Comparison of ENCODE assay signal across 11 cellular contexts in genomic region chr7:142798451-142799438, GRCh38. TPM values are rescaled to one million over a fixed set of nuclear protein-coding genes. Genes with fewer than 3 reads are reported as not detected.
DNase-seq lines count a peak whose midpoint lies in the region; ATAC-seq, FAIRE-seq and TF ChIP-seq lines count a peak whose summit lies in the region.
"Had no signal": no experiment of that assay in that cellular context is flagged by ENCODE, and none has a peak within 500 bp of the region (broad histone marks: within the 10 kb centered on the region; RNA-seq: fewer than 3 reads in every experiment).

No MANE protein-coding gene starts in this region.

- no peak; the same call in 1 of the 2 replicates for TF ChIP-seq POLR2A in GM12892 (IDR thresholded peaks at IDR 0.05; ENCODE audit: low read depth, low read length)

- H3K27me3 Mint-ChIP-seq in T-helper 17 cell (no peaks in the 10 kb centered on the region), type B pancreatic cell (peaks cover 89% of the 10 kb centered on the region)

- H3K9me3 ChIP-seq in T-helper 17 cell (ENCODE audit: control insufficient read depth, low read length, poor library complexity, severe bottlenecking) = no peaks in the 10 kb centered on the region
- no peaks in the 10 kb centered on the region for H3K9me3 ChIP-seq in effector memory CD4-positive, alpha-beta T cell (ENCODE audit: control insufficient read depth, low read length)
- H3K9me3 ChIP-seq in skeletal muscle tissue (ENCODE audit: control insufficient read depth in 3 of 3, low read length in 3 of 3) = no peaks in the 10 kb centered on the region
- H3K9me3 ChIP-seq in Karpas-422 (ENCODE audit: low read length) = no peaks in the 10 kb centered on the region

- peaks cover 43% of the 10 kb centered on the region for H3K36me3 ChIP-seq in effector memory CD4-positive, alpha-beta T cell (ENCODE audit: control insufficient read depth, insufficient read depth, low read length)
- H3K36me3 ChIP-seq in skeletal muscle tissue (ENCODE audit: control insufficient read depth in 3 of 3, insufficient read depth in 3 of 3, low read length in 3 of 3) (no peaks in the 10 kb centered on the region), Karpas-422 (ENCODE audit: insufficient read depth, low read length) (no peaks in the 10 kb centered on the region)

- peak overlapping the region; percentile 100 for H3K27ac Mint-ChIP-seq in T-helper 17 cell
- no peak overlapping the region for H3K27ac Mint-ChIP-seq in type B pancreatic cell

- H3K9ac ChIP-seq in skeletal muscle tissue (ENCODE audit: low read depth in 1 of 3, low read length in 3 of 3) (peak overlapping the region in 1 of 3 donors; percentile 57), Karpas-422 (ENCODE audit: low read length) (no peak overlapping the region)

- H3K9me2 ChIP-seq in Karpas-422 (replicated peaks; ENCODE audit: insufficient read depth, low read length) = no peaks in the 10 kb centered on the region

- no peak for TF ChIP-seq CTCF in type B pancreatic cell (conservative IDR thresholded peaks at IDR 0.05)

- H2AFZ ChIP-seq in Karpas-422 (ENCODE audit: low read length) = no peak overlapping the region

- H3K4me3 ChIP-seq in effector memory CD4-positive, alpha-beta T cell (ENCODE audit: insufficient read depth, low read depth, low read length, poor library complexity, severe bottlenecking) = peak overlapping the region; percentile 90
- H3K4me3 ChIP-seq in skeletal muscle tissue (ENCODE audit: low read length in 3 of 3) = no peak overlapping the region
- H3K4me3 ChIP-seq in Karpas-422 (ENCODE audit: low read length) = no peak overlapping the region

- H3K27me3 ChIP-seq in effector memory CD4-positive, alpha-beta T cell (replicated peaks; ENCODE audit: control insufficient read depth, insufficient read depth, low read length, poor library complexity, severe bottlenecking) = no peaks in the 10 kb centered on the region
- H3K27me3 ChIP-seq in skeletal muscle tissue (ENCODE audit: control insufficient read depth in 3 of 3, insufficient read depth in 3 of 3, low read length in 3 of 3) = peaks cover 38 to 50% (median 49%) of the 10 kb centered on the region in 3 donors
- H3K27me3 ChIP-seq in Karpas-422 (ENCODE audit: low read length) = no peaks in the 10 kb centered on the region

- H4K20me1 ChIP-seq in Karpas-422 (ENCODE audit: insufficient read depth, low read depth, low read length) = no peaks in the 10 kb centered on the region

- H3K4me1 Mint-ChIP-seq in T-helper 17 cell (peaks cover 71% of the 10 kb centered on the region), type B pancreatic cell (ENCODE audit: unreplicated experiment) (peaks cover 12% of the 10 kb centered on the region)

- H3K36me3 Mint-ChIP-seq in T-helper 17 cell (ENCODE audit: low read depth) (peaks cover 35% of the 10 kb centered on the region), type B pancreatic cell (no peaks in the 10 kb centered on the region)

- H3K9me3 Mint-ChIP-seq in type B pancreatic cell = no peaks in the 10 kb centered on the region

- peak overlapping the region; percentile 99 for H3K27ac ChIP-seq in effector memory CD4-positive, alpha-beta T cell (ENCODE audit: insufficient read depth, low read length, poor library complexity, severe bottlenecking)
- peak overlapping the region; percentile 2 for H3K27ac ChIP-seq in skeletal muscle tissue (ENCODE audit: low read depth, low read length)
- H3K27ac ChIP-seq in Karpas-422 (ENCODE audit: low read length) = no peak overlapping the region

- peaks cover 65% of the 10 kb centered on the region for H3K4me1 ChIP-seq in effector memory CD4-positive, alpha-beta T cell (ENCODE audit: control insufficient read depth, insufficient read depth, low read length, poor library complexity, severe bottlenecking)
- peaks cover 12 to 17% (median 15%) of the 10 kb centered on the region in 3 donors for H3K4me1 ChIP-seq in skeletal muscle tissue (ENCODE audit: control insufficient read depth in 3 of 3, insufficient read depth in 3 of 3, low read length in 3 of 3)
- H3K4me1 ChIP-seq in Karpas-422 (ENCODE audit: low read length) = no peaks in the 10 kb centered on the region

- no peak overlapping the region for H3K4me2 ChIP-seq in Karpas-422 (ENCODE audit: low read depth, low read length, poor library complexity, severe bottlenecking)

- peak overlapping the region; percentile 96 for H3K4me3 Mint-ChIP-seq in T-helper 17 cell
- no peak overlapping the region for H3K4me3 Mint-ChIP-seq in type B pancreatic cell

- DNase-seq in GM12892 (ENCODE audit: insufficient read length) (no peak), T-helper 17 cell (no peak), type B pancreatic cell (ENCODE audit: extremely low spot score, unreplicated experiment) (no peak), Karpas-422 (no peak), COLO829 (ENCODE audit: low spot score) (no peak), nucleus accumbens (lab: John Stamatoyannopoulos, UW) (no peak)
- no peak for DNase-seq in effector memory CD4-positive, alpha-beta T cell
- DNase-seq: MV-4-11 had no signal

- peak; percentile 54 for FAIRE-seq in GM12892 (lab: Jason Lieb, UNC)
- FAIRE-seq: D721Med had no signal

- peak; percentile 38 for ATAC-seq in T-helper 17 cell

- no peaks in the 10 kb centered on the region for H3K79me2 ChIP-seq in Karpas-422 (ENCODE audit: low read length)

RNA-seq across cellular contexts. Expression of gene PRSS2, which starts 28.0 kb away (rescaled TPM):
- 0.91 TPM for polyA plus RNA-seq in GM12892 (2012; ENCODE audit: missing spikeins)
- total RNA-seq in T-helper 17 cell (not detected), skeletal muscle tissue (not detected), type B pancreatic cell (ENCODE audit: low replicate concordance) (20.4 and 272 TPM in 2 replicates)
- total RNA-seq in Karpas-422 (2014; rRNA removed; shearing (Covaris generic); ENCODE audit: low replicate concordance) = not detected in 2 replicates
- total RNA-seq: liver had no signal

RNA-seq across cellular contexts. Expression of gene PRSS1, which starts 49.5 kb away (rescaled TPM):
- not detected for polyA plus RNA-seq in GM12892 (2012; ENCODE audit: missing spikeins)
- total RNA-seq in T-helper 17 cell (not detected), skeletal muscle tissue (not detected), type B pancreatic cell (ENCODE audit: low replicate concordance) (10.0 and 118 TPM in 2 replicates)
- not detected in 2 replicates for total RNA-seq in Karpas-422 (2014; rRNA removed; shearing (Covaris generic); ENCODE audit: low replicate concordance)
- total RNA-seq: liver had no signal
- polyA plus RNA-seq: liver had no signal

RNA-seq across cellular contexts. Expression of gene EPHB6, which starts 56.1 kb away (rescaled TPM):
- 0.30 TPM for polyA plus RNA-seq in GM12892 (2012; ENCODE audit: missing spikeins)
- total RNA-seq in T-helper 17 cell = 10 to 100 TPM; 52.3 to 59.9 TPM
- total RNA-seq in skeletal muscle tissue = 1.0 TPM
- total RNA-seq in type B pancreatic cell (ENCODE audit: low replicate concordance) = 8.4 and 8.8 TPM in 2 replicates
- total RNA-seq in Karpas-422 (2014; rRNA removed; shearing (Covaris generic); ENCODE audit: low replicate concordance) = not detected in 2 replicates

Comparison
In these comparisons a context has a peak if more than half of its experiments do, and no peak if none do; other contexts are left out.
1. RNA of gene PRSS2, which starts 28.0 kb away (total RNA-seq): 20.4 to 272 TPM in type B pancreatic cell; not detected in T-helper 17 cell, not detected in skeletal muscle tissue (single experiment) and not detected in Karpas-422; every median in the first group is over 10 times any median in the second.